8 cellular contexts compared by ENCODE assay signal in the genomic region with DNA sequence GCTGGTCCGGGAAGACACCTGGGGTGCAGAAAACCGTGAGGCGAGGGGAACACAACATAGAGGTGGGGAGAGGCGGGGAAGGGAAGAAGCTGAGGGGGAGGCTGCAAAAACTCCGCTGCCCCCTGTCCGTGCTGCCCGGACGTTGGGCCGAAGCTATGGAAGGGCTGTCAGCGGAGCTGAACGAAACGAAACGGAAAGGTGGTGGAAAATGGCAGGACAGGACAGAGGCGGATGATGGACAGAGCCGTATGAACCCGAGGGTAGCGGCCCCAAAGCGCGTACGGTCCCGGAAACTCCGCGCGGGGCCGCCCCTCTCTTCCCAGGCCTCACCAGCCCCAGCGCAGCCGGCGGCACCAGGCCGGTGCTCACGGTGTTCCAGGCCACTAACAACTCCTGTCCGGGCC. TPM values are rescaled to one million over a fixed set of nuclear protein-coding genes. Genes with fewer than 3 reads are reported as not detected.
A peak's percentile ranks its signal among the peaks of the same experiment; 100 is the strongest.
DNase-seq lines count a peak whose midpoint lies in the region; ATAC-seq lines count a peak whose summit lies in the region.

No MANE protein-coding gene starts in this region.

- no peaks in the 10 kb centered on the region for H3K9me3 Mint-ChIP-seq in T-helper 2 cell treated with Interferon-gamma antibody and Interleukin-4, amounts not matched to agents 5 μg/mL and 100 μg/mL, for 36 hours

- peaks cover 14% of the 10 kb centered on the region for H3K4me1 Mint-ChIP-seq in T-helper 2 cell treated with Interferon-gamma antibody and Interleukin-4, amounts not matched to agents 5 μg/mL and 100 μg/mL, for 36 hours (ENCODE audit: low read depth)

- no peaks in the 10 kb centered on the region for H3K27me3 ChIP-seq in layer of hippocampus (ENCODE audit: control insufficient read depth, insufficient read depth, low read length)

- peaks cover 30% of the 10 kb centered on the region for H3K36me3 Mint-ChIP-seq in T-helper 2 cell treated with Interferon-gamma antibody and Interleukin-4, amounts not matched to agents 5 μg/mL and 100 μg/mL, for 36 hours (ENCODE audit: low read depth)

- no peak for ATAC-seq in GM18498 (IDR thresholded peaks at IDR 0.05; ENCODE audit: unreplicated experiment)

- no peaks in the 10 kb centered on the region for H3K27me3 Mint-ChIP-seq in T-helper 2 cell treated with Interferon-gamma antibody and Interleukin-4, amounts not matched to agents 5 μg/mL and 100 μg/mL, for 36 hours (ENCODE audit: low read depth)

- no peak for DNase-seq in T-helper 2 cell treated with Interferon-gamma antibody and Interleukin-4, amounts not matched to agents 5 μg/mL and 100 μg/mL, for 36 hours (ENCODE audit: low spot score)
- DNase-seq in T-helper 2 cell (no peak), GOT3 (lab: John Stamatoyannopoulos, UW) (no peak), NCI-H1436 (lab: John Stamatoyannopoulos, UW) (no peak)

- peak overlapping the region; percentile 93 for H3K27ac Mint-ChIP-seq in T-helper 2 cell treated with Interferon-gamma antibody and Interleukin-4, amounts not matched to agents 5 μg/mL and 100 μg/mL, for 36 hours

- H3K27ac ChIP-seq in adipose tissue (ENCODE audit: low read depth, low read length) (peak overlapping the region; percentile 62), layer of hippocampus (ENCODE audit: low read depth, low read length) (peak overlapping the region; percentile 100), temporal lobe (ENCODE audit: low read depth, low read length) (peak overlapping the region; percentile 75)

- peak overlapping the region; percentile 93 for H3K4me3 Mint-ChIP-seq in T-helper 2 cell treated with Interferon-gamma antibody and Interleukin-4, amounts not matched to agents 5 μg/mL and 100 μg/mL, for 36 hours

- 0 to 1% (median 0%) methylated on average over 30 to 31 of the region's 31 CpGs for WGBS in adipose tissue, 3 donors

RNA-seq across cellular contexts. Expression of a gene that starts 0.3 kb away (rescaled TPM):
- 10 to 100 TPM; 27.5 to 39.9 (median 38.6) TPM for polyA plus RNA-seq in adipose tissue
- 22.1 TPM for total RNA-seq in temporal lobe

RNA-seq across cellular contexts. Expression of a gene that starts 0.4 kb away (rescaled TPM):
- polyA plus RNA-seq in adipose tissue: 100 to 1,000 TPM in 1 of 3 donors, 10 to 100 TPM in 2; 70.9 to 103 (median 98.2) TPM
- total RNA-seq in temporal lobe: 15.7 TPM

RNA-seq across cellular contexts. Expression of a gene that starts 12.5 kb away (rescaled TPM):
- polyA plus RNA-seq in adipose tissue: 10 to 100 TPM in 1 of 3 donors, 1 to 10 TPM in 2; 4.3 to 67.8 (median 4.5) TPM
- total RNA-seq in temporal lobe: 5.4 TPM

RNA-seq across cellular contexts. Expression of a gene that starts 16.2 kb away (rescaled TPM):
- polyA plus RNA-seq in adipose tissue: not detected
- not detected for total RNA-seq in temporal lobe

RNA-seq across cellular contexts. Expression of a gene that starts 17.4 kb away (rescaled TPM):
- polyA plus RNA-seq in adipose tissue: 10 to 100 TPM; 16.8 to 23.5 (median 22.8) TPM
- 21.9 TPM for total RNA-seq in temporal lobe
